16 cellular contexts compared by ENCODE assay signal in genomic region chr16:52389045-52389444, GRCh38.
DNase-seq lines count a peak whose midpoint lies in the region; ATAC-seq and TF ChIP-seq lines count a peak whose summit lies in the region.
"Had no signal": no experiment of that assay in that cellular context is flagged by ENCODE, and none has a peak within 500 bp of the region (broad histone marks: within the 10 kb centered on the region; RNA-seq: fewer than 3 reads in every experiment).

No MANE protein-coding gene starts in this region.

- TF ChIP-seq CTCF in 22Rv1 (IDR thresholded peaks at IDR 0.05) (no peak), liver (IDR thresholded peaks at IDR 0.05; ENCODE audit: low read depth, low read length, missing input control) (no peak)

- peaks cover 0 to 2% (median 0%) of the 10 kb centered on the region in 4 donors for H3K4me1 ChIP-seq in liver (ENCODE audit: control insufficient read depth in 4 of 4, insufficient read depth in 4 of 4, low read length in 3 of 4)
- H3K4me1 ChIP-seq: BLaER1, HAP-1 had no signal

- H3K4me3 ChIP-seq in liver (ENCODE audit: low read depth in 1 of 3, low read length in 3 of 3): no peak overlapping the region
- H3K4me3 ChIP-seq: BLaER1, HAP-1 had no signal

- no peaks in the 10 kb centered on the region for H3K9me3 ChIP-seq in liver (ENCODE audit: control insufficient read depth in 4 of 4, low read length in 3 of 4)
- H3K9me3 ChIP-seq: BLaER1, HAP-1 had no signal

- no peaks in the 10 kb centered on the region for H3K27me3 ChIP-seq in liver (ENCODE audit: control insufficient read depth in 4 of 4, insufficient read depth in 4 of 4, low read length in 3 of 4)
- H3K27me3 ChIP-seq: BLaER1 had no signal

- peak in 1 of 2 donors; percentile 40 for TF ChIP-seq RAD21 in liver (IDR thresholded peaks at IDR 0.05)

- H3K27ac ChIP-seq in 22Rv1 (peak overlapping the region; percentile 30), liver (ENCODE audit: low read depth in 1 of 2, low read length in 2 of 2) (no peak overlapping the region)
- H3K27ac ChIP-seq: BLaER1 had no signal

- no peak overlapping the region for H3K9ac ChIP-seq in liver (ENCODE audit: low read depth in 1 of 2, low read length in 2 of 2)
- H3K9ac ChIP-seq: BLaER1 had no signal

- 84% methylated on average over 1 of the region's 1 CpG for WGBS in liver

- ATAC-seq in HG02981 (IDR thresholded peaks at IDR 0.05; ENCODE audit: unreplicated experiment) (peak; percentile 54), GM21717 (IDR thresholded peaks at IDR 0.05; ENCODE audit: unreplicated experiment) (no peak)

- DNase-seq in kidney glomerular epithelial cell (lab: John Stamatoyannopoulos, UW): peak; percentile 24
- no peak for DNase-seq in NCI-H128 (lab: John Stamatoyannopoulos, UW; ENCODE audit: unreplicated experiment)
- DNase-seq in KG1 (lab: John Stamatoyannopoulos, UW): no peak
- no peak for DNase-seq in superior temporal gyrus (ENCODE audit: extremely low spot score)
- DNase-seq: 8988T; AML-193; CD8-positive, alpha-beta memory T cell; DMS 273 treated with DMSO at 0.1 percent for 48 hours; DMS79 treated with DMSO at 0.1 percent for 48 hours; EL had no signal

- no peaks in the 10 kb centered on the region for H3K36me3 ChIP-seq in liver (ENCODE audit: control insufficient read depth in 4 of 4, insufficient read depth in 3 of 4, low read depth in 1 of 4, low read length in 3 of 4)
- H3K36me3 ChIP-seq: BLaER1, HAP-1 had no signal

TF ChIP-seq in liver, 16 proteins besides CTCF, POLR2A, EP300 and RAD21:
- TF ChIP-seq HNF4A (conservative IDR thresholded peaks at IDR 0.05) (peak in 1 of 2 donors; percentile 13), FOXA2 (IDR thresholded peaks at IDR 0.05) (no peak), YY1 (IDR thresholded peaks at IDR 0.05) (peak; percentile 15), EGR1 (IDR thresholded peaks at IDR 0.05; ENCODE audit: low read depth in 2 of 2) (no peak), RXRA (IDR thresholded peaks at IDR 0.05) (peak in 1 of 2 donors; percentile 9), REST (IDR thresholded peaks at IDR 0.05) (no peak)
TF ChIP-seq in liver: peak in this region for 3.
